24 cellular contexts compared by ENCODE assay signal in genomic region chr5:84715686-84716085, GRCh38.
"Had no signal": no experiment of that assay in that cellular context is flagged by ENCODE, and none has a peak within 500 bp of the region (broad histone marks: within the 10 kb centered on the region; RNA-seq: fewer than 3 reads in every experiment).

No MANE protein-coding gene starts in this region.

- H3K27me3 Mint-ChIP-seq: activated CD4-positive, alpha-beta memory T cell treated with anti-CD3 and anti-CD28 coated beads for 36 hours; activated CD4-positive, alpha-beta T cell treated with anti-CD3 and anti-CD28 coated beads, Interleukin-2, amount 10 ng/mL, durations not matched to agents 7 days and 5 days; activated naive CD8-positive, alpha-beta T cell; activated T-helper 17 cell treated with anti-CD3 and anti-CD28 coated beads, Interleukin-2, amount 50 U/mL, for 72 hours; brain; T-cell had no signal

- H3K4me3 Mint-ChIP-seq: activated CD4-positive, alpha-beta memory T cell treated with anti-CD3 and anti-CD28 coated beads for 36 hours; activated CD4-positive, alpha-beta T cell treated with anti-CD3 and anti-CD28 coated beads, Interleukin-2, amount 10 ng/mL, durations not matched to agents 7 days and 5 days; activated naive CD4-positive, alpha-beta T cell treated with anti-CD3 and anti-CD28 coated beads for 36 hours; activated naive CD8-positive, alpha-beta T cell; activated T-helper 17 cell treated with anti-CD3 and anti-CD28 coated beads, Interleukin-2, amount 50 U/mL, for 72 hours; brain; T-cell had no signal

- H3K27ac ChIP-seq: VCaP had no signal

- DNase-seq: activated CD4-positive, alpha-beta memory T cell treated with anti-CD3 and anti-CD28 coated beads for 36 hours; activated CD4-positive, alpha-beta T cell treated with anti-CD3 and anti-CD28 coated beads, Interleukin-2, amount 10 ng/mL, durations not matched to agents 7 days and 5 days; activated CD4-positive, CD25-positive, alpha-beta regulatory T cell; activated CD8-positive, alpha-beta memory T cell treated with anti-CD3 and anti-CD28 coated beads for 24 hours; activated gamma-delta T cell; activated naive CD4-positive, alpha-beta T cell treated with anti-CD3 and anti-CD28 coated beads for 36 hours; activated T-cell treated with anti-CD3 and anti-CD28 coated beads, Interleukin-2, amount 50 U/mL, for 48 hours; amygdala; cerebellar nuclear complex; MM.1S; NCI-H1105 treated with DMSO at 0.1 percent for 48 hours; NCI-H146; NCI-H187 treated with DMSO at 0.1 percent for 48 hours; NCI-H2081 treated with DMSO at 0.1 percent for 48 hours; NCI-H446; NCI-H524; SHP77 treated with DMSO at 0.1 percent for 48 hours; T-cell; T-helper 2 cell; T1000 had no signal

- H3K36me3 Mint-ChIP-seq: activated CD4-positive, alpha-beta memory T cell treated with anti-CD3 and anti-CD28 coated beads for 36 hours; activated naive CD8-positive, alpha-beta T cell; brain; T-cell had no signal

- H3K4me1 Mint-ChIP-seq: activated CD4-positive, alpha-beta T cell treated with anti-CD3 and anti-CD28 coated beads, Interleukin-2, amount 10 ng/mL, durations not matched to agents 7 days and 5 days; activated T-helper 17 cell treated with anti-CD3 and anti-CD28 coated beads, Interleukin-2, amount 50 U/mL, for 72 hours; brain; T-cell had no signal

- ATAC-seq: activated T-helper 17 cell treated with anti-CD3 and anti-CD28 coated beads, Interleukin-2, amount 50 U/mL, for 72 hours; T-cell had no signal

- H3K27ac Mint-ChIP-seq: activated CD4-positive, alpha-beta memory T cell treated with anti-CD3 and anti-CD28 coated beads for 36 hours; activated CD4-positive, alpha-beta T cell treated with anti-CD3 and anti-CD28 coated beads, Interleukin-2, amount 10 ng/mL, durations not matched to agents 7 days and 5 days; activated naive CD4-positive, alpha-beta T cell treated with anti-CD3 and anti-CD28 coated beads for 36 hours; activated naive CD8-positive, alpha-beta T cell; activated T-helper 17 cell treated with anti-CD3 and anti-CD28 coated beads, Interleukin-2, amount 50 U/mL, for 72 hours; brain; T-cell had no signal
